In genomic region chr5:108382784-108383358, GRCh38 we compare ENCODE assay signal across 8 cellular contexts. TPM values are rescaled to one million over a fixed set of nuclear protein-coding genes. Genes with fewer than 3 reads are reported as not detected.
DNase-seq lines count a peak whose midpoint lies in the region; ATAC-seq, FAIRE-seq and TF ChIP-seq lines count a peak whose summit lies in the region.

No MANE protein-coding gene starts in this region.

- H3K4me1 ChIP-seq in esophagus muscularis mucosa (peaks cover 18 to 31% (median 29%) of the 10 kb centered on the region in 4 donors), osteoblast (ENCODE audit: insufficient read depth, low read length) (peaks cover 20% of the 10 kb centered on the region)

- H2AFZ ChIP-seq in osteoblast (ENCODE audit: low read length), result peak overlapping the region; percentile 78

- H4K20me1 ChIP-seq in osteoblast (ENCODE audit: insufficient read depth, low read length), result peaks cover 15% of the 10 kb centered on the region

- peak overlapping the region; percentile 96 for H3K27ac Mint-ChIP-seq in T-helper 1 cell treated with Interleukin-12 subunit alpha and Interleukin-12 subunit beta and Interleukin-4 antibody, amounts not matched to agents 30 μg/mL and 1 μg/mL, for 36 hours

- H3K27me3 Mint-ChIP-seq in T-helper 1 cell treated with Interleukin-12 subunit alpha and Interleukin-12 subunit beta and Interleukin-4 antibody, amounts not matched to agents 30 μg/mL and 1 μg/mL, for 36 hours (ENCODE audit: low read depth), result no peaks in the 10 kb centered on the region

- no peaks in the 10 kb centered on the region for H3K9me3 ChIP-seq in esophagus muscularis mucosa
- no peaks in the 10 kb centered on the region for H3K9me3 ChIP-seq in osteoblast (ENCODE audit: low read depth, low read length)

- peak overlapping the region; percentile 90 for H3K4me3 Mint-ChIP-seq in T-helper 1 cell treated with Interleukin-12 subunit alpha and Interleukin-12 subunit beta and Interleukin-4 antibody, amounts not matched to agents 30 μg/mL and 1 μg/mL, for 36 hours

- TF ChIP-seq CTCF in esophagus muscularis mucosa (IDR thresholded peaks at IDR 0.05) (no peak), osteoblast (IDR thresholded peaks at IDR 0.05; ENCODE audit: extremely low read depth, low read depth, low read length) (no peak)

- peak; percentile 59 for DNase-seq in ELR (ENCODE audit: low read depth)
- no peak for DNase-seq in esophagus muscularis mucosa (ENCODE audit: extremely low spot score)
- peak; percentile 42 for DNase-seq in osteoblast (ENCODE audit: insufficient read length, low spot score, missing footprints)
- no peak for DNase-seq in GM12892 (ENCODE audit: insufficient read length)

- no peaks in the 10 kb centered on the region for H3K27me3 ChIP-seq in esophagus muscularis mucosa
- no peaks in the 10 kb centered on the region for H3K27me3 ChIP-seq in osteoblast (ENCODE audit: insufficient read depth, low read length)

- H3K27ac ChIP-seq in esophagus muscularis mucosa (replicated peaks in 1 of 4) (peak overlapping the region; percentile 94 to 99 (median 96)), osteoblast (ENCODE audit: low read depth, low read length) (peak overlapping the region; percentile 88)

- peak overlapping the region; percentile 88 for H3K4me2 ChIP-seq in osteoblast (ENCODE audit: insufficient read depth, low read length)

- WGBS in esophagus muscularis mucosa, result 23% methylated on average over 9 of the region's 9 CpGs

- peak; percentile 1 for ATAC-seq in HG03060 (IDR thresholded peaks at IDR 0.05; ENCODE audit: low read depth, unreplicated experiment)
- ATAC-seq in HG02571 (IDR thresholded peaks at IDR 0.05; ENCODE audit: unreplicated experiment), result no peak
- ATAC-seq in activated CD4-positive, CD25-positive, alpha-beta regulatory T cell treated with anti-CD3 and anti-CD28 coated beads, Interleukin-2, amount 50 U/mL, for 24 hours, result no peak

- H3K4me3 ChIP-seq in esophagus muscularis mucosa, result peak overlapping the region; percentile 71 to 95 (median 79)
- H3K4me3 ChIP-seq in osteoblast (ENCODE audit: insufficient read depth, low read length), result peak overlapping the region; percentile 86

- no peaks in the 10 kb centered on the region for H3K36me3 ChIP-seq in esophagus muscularis mucosa
- no peaks in the 10 kb centered on the region for H3K36me3 ChIP-seq in osteoblast (ENCODE audit: insufficient read depth, low read length)

- H3K36me3 Mint-ChIP-seq in T-helper 1 cell treated with Interleukin-12 subunit alpha and Interleukin-12 subunit beta and Interleukin-4 antibody, amounts not matched to agents 30 μg/mL and 1 μg/mL, for 36 hours (ENCODE audit: low read depth), result peaks cover 4% of the 10 kb centered on the region

- H3K9me3 Mint-ChIP-seq in T-helper 1 cell treated with Interleukin-12 subunit alpha and Interleukin-12 subunit beta and Interleukin-4 antibody, amounts not matched to agents 30 μg/mL and 1 μg/mL, for 36 hours, result no peaks in the 10 kb centered on the region

- H3K4me1 Mint-ChIP-seq in T-helper 1 cell treated with Interleukin-12 subunit alpha and Interleukin-12 subunit beta and Interleukin-4 antibody, amounts not matched to agents 30 μg/mL and 1 μg/mL, for 36 hours (ENCODE audit: low read depth), result peaks cover 22% of the 10 kb centered on the region

- intact Hi-C loops in esophagus muscularis mucosa (cut with DNase I), result no loop called here

- no peak for TF ChIP-seq EP300 in esophagus muscularis mucosa (IDR thresholded peaks at IDR 0.05)

- TF ChIP-seq POLR2A in esophagus muscularis mucosa (IDR thresholded peaks at IDR 0.05; ENCODE audit: low read depth) (no peak), GM12892 (IDR thresholded peaks at IDR 0.05; ENCODE audit: low read depth, low read length) (no peak)

- no peak for FAIRE-seq in GM12892 (lab: Jason Lieb, UNC)

- H3K79me2 ChIP-seq in osteoblast (ENCODE audit: insufficient read depth, low read length), result peaks cover 26% of the 10 kb centered on the region

RNA-seq across cellular contexts. Expression of gene FBXL17, which starts 1.0 kb away (rescaled TPM):
- total RNA-seq in esophagus muscularis mucosa (10 to 100 TPM; 14.4 to 22.0 (median 16.6) TPM), osteoblast (19.5 and 21.5 TPM in 2 replicates)
- 5.3 TPM for polyA plus RNA-seq in GM12892 (2012; ENCODE audit: missing spikeins)

Comparison
In these comparisons a context has a peak if more than half of its experiments do, and no peak if none do; other contexts are left out.
1. DNase-seq: peak in ELR (single experiment) and osteoblast (single experiment); none in esophagus muscularis mucosa (single experiment) and GM12892 (single experiment).